ENCODE assay signal across 6 cellular contexts in genomic region chr21:21457077-21457476, GRCh38.
"Had no signal": no experiment of that assay in that cellular context is flagged by ENCODE, and none has a peak within 500 bp of the region (broad histone marks: within the 10 kb centered on the region; RNA-seq: fewer than 3 reads in every experiment).

No MANE protein-coding gene starts in this region.

- DNase-seq: H9, HCEC 1CT, KBM-7 had no signal

- H3K27ac ChIP-seq: HL-60 had no signal

- H2AFZ ChIP-seq: GM23338 had no signal

- H3K4me3 ChIP-seq: GM23338 had no signal

- ATAC-seq: GM23338, HepG2 had no signal

- H3K4me2 ChIP-seq: GM23338 had no signal
